Comparison of ENCODE assay signal across 24 cellular contexts in the genomic region with DNA sequence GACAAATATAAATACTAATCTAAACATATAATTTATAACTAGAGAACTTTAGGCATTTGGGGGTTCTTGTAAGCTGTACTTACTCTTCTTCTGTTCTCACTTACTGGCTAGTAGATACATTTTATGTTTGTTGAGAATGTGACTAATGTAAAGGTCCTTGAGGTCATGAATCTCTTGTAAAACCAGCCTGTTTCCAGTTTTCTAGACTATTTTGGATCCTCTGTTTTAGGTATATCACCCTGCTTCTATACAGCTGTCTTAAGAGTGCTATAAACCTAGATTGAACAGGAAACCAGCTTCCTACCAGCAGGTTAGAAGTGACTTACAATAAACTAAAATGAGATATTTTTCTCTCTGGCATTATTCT.
"Had no signal": no experiment of that assay in that cellular context is flagged by ENCODE, and none has a peak within 500 bp of the region (broad histone marks: within the 10 kb centered on the region; RNA-seq: fewer than 3 reads in every experiment).

No MANE protein-coding gene starts in this region.

- H3K9me3 Mint-ChIP-seq: activated naive CD8-positive, alpha-beta T cell treated with anti-CD3 and anti-CD28 coated beads for 36 hours had no signal

- H3K27me3 ChIP-seq: brain microvascular endothelial cell, esophagus squamous epithelium, gastrocnemius medialis, heart left ventricle, pancreas, spleen, stomach, testis, upper lobe of left lung had no signal

- H3K27me3 Mint-ChIP-seq: activated B cell treated with CpG ODN at 0.5 μM for 24 hours; activated naive CD8-positive, alpha-beta T cell treated with anti-CD3 and anti-CD28 coated beads for 36 hours had no signal

- FAIRE-seq: endothelial cell of umbilical vein, pancreas, TTC549 had no signal

- H3K4me1 ChIP-seq: esophagus squamous epithelium, gastrocnemius medialis, pancreas, spleen, testis had no signal

- H3K4me3 Mint-ChIP-seq: activated B cell treated with CpG ODN at 0.5 μM for 24 hours; activated CD8-positive, alpha-beta T cell treated with anti-CD3 and anti-CD28 coated beads, Interleukin-2, amount 10 ng/mL, durations not matched to agents 7 days and 5 days; activated naive CD8-positive, alpha-beta T cell treated with anti-CD3 and anti-CD28 coated beads for 36 hours; activated T-cell treated with anti-CD3 and anti-CD28 coated beads, Interleukin-2, amount 50 U/mL, for 72 hours; immature natural killer cell had no signal

- H3K36me3 ChIP-seq: brain microvascular endothelial cell, esophagus squamous epithelium, gastrocnemius medialis, heart left ventricle, pancreas, spleen, stomach, upper lobe of left lung had no signal

- ATAC-seq: activated CD8-positive, alpha-beta T cell treated with anti-CD3 and anti-CD28 coated beads, Interleukin-2, amount 10 ng/mL, durations not matched to agents 7 days and 5 days; activated T-cell treated with anti-CD3 and anti-CD28 coated beads, Interleukin-2, amount 50 U/mL, for 72 hours; gastrocnemius medialis; left cardiac atrium; pancreas; sciatic nerve had no signal

- H3K4me3 ChIP-seq: esophagus squamous epithelium, gastrocnemius medialis, heart left ventricle, lung, pancreas, spleen, stomach, testis, upper lobe of left lung had no signal

- H3K4me1 Mint-ChIP-seq: activated B cell treated with CpG ODN at 0.5 μM for 24 hours; activated naive CD8-positive, alpha-beta T cell treated with anti-CD3 and anti-CD28 coated beads for 36 hours; immature natural killer cell had no signal

- H3K27ac ChIP-seq: brain microvascular endothelial cell, esophagus squamous epithelium, gastrocnemius medialis, pancreas, spleen, stomach, testis, upper lobe of left lung had no signal

- H3K27ac Mint-ChIP-seq: activated B cell treated with CpG ODN at 0.5 μM for 24 hours; activated CD8-positive, alpha-beta T cell treated with anti-CD3 and anti-CD28 coated beads, Interleukin-2, amount 10 ng/mL, durations not matched to agents 7 days and 5 days; activated naive CD8-positive, alpha-beta T cell treated with anti-CD3 and anti-CD28 coated beads for 36 hours; activated T-cell treated with anti-CD3 and anti-CD28 coated beads, Interleukin-2, amount 50 U/mL, for 72 hours; immature natural killer cell had no signal

- H3K36me3 Mint-ChIP-seq: activated naive CD8-positive, alpha-beta T cell treated with anti-CD3 and anti-CD28 coated beads for 36 hours; immature natural killer cell had no signal

- DNase-seq: activated B cell treated with CpG ODN at 0.5 μM for 24 hours; activated CD4-positive, alpha-beta T cell treated with anti-CD3 and anti-CD28 coated beads for 48 hours; activated CD8-positive, alpha-beta memory T cell treated with anti-CD3 and anti-CD28 coated beads, Interleukin-2, amount 50 U/mL, for 48 hours; activated CD8-positive, alpha-beta T cell treated with anti-CD3 and anti-CD28 coated beads, Interleukin-2, amount 10 ng/mL, durations not matched to agents 7 days and 5 days; activated gamma-delta T cell; activated naive CD8-positive, alpha-beta T cell treated with anti-CD3 and anti-CD28 coated beads for 36 hours; activated T-cell treated with anti-CD3 and anti-CD28 coated beads, Interleukin-2, amount 50 U/mL, for 72 hours; amygdala; effector CD8-positive, alpha-beta T cell; esophagus squamous epithelium; gastrocnemius medialis; heart left ventricle; immature natural killer cell; left cardiac atrium; pancreas; spleen; stomach; testis; upper lobe of left lung had no signal

- H3K9me3 ChIP-seq: esophagus squamous epithelium, gastrocnemius medialis, heart left ventricle, pancreas, spleen, stomach, testis, upper lobe of left lung had no signal
